In genomic region chrY:18958846-18959245, GRCh38 we compare ENCODE assay signal across 15 cellular contexts.
DNase-seq lines count a peak whose midpoint lies in the region; TF ChIP-seq lines count a peak whose summit lies in the region.
"Had no signal": no experiment of that assay in that cellular context is flagged by ENCODE, and none has a peak within 500 bp of the region (broad histone marks: within the 10 kb centered on the region; RNA-seq: fewer than 3 reads in every experiment).

No MANE protein-coding gene starts in this region.

- H2AFZ ChIP-seq in mesenchymal stem cell (ENCODE audit: low read depth, low read length) = no peak overlapping the region
- H2AFZ ChIP-seq: GM23248 had no signal

- no peaks in the 10 kb centered on the region for H3K27me3 ChIP-seq in mesenchymal stem cell (ENCODE audit: control insufficient read depth in 1 of 2, insufficient read depth in 1 of 2, low read length in 2 of 2)
- H3K27me3 ChIP-seq: BLaER1 treated with 17β-estradiol and CSF1 and Interleukin-3, amounts not matched to agents 10 nM and 100 nM had no signal

- no peak overlapping the region for H2BK15ac ChIP-seq in mesenchymal stem cell (ENCODE audit: low read depth, poor library complexity, severe bottlenecking)

- no peak overlapping the region for H3K14ac ChIP-seq in mesenchymal stem cell (ENCODE audit: low read length in 2 of 2)

- H2BK12ac ChIP-seq in mesenchymal stem cell (ENCODE audit: low read length in 2 of 2) = no peak overlapping the region

- no peak overlapping the region for H2BK5ac ChIP-seq in mesenchymal stem cell (ENCODE audit: low read depth, low read length, poor library complexity, severe bottlenecking)

- TF ChIP-seq CTCF in choroid plexus epithelial cell (conservative IDR thresholded peaks at IDR 0.05; ENCODE audit: low read depth, low read length) = no peak
- TF ChIP-seq CTCF in fibroblast of villous mesenchyme (IDR thresholded peaks at IDR 0.05; ENCODE audit: insufficient read depth, low read depth, low read length) = no peak

- H3K4me1 ChIP-seq in mesenchymal stem cell (ENCODE audit: control insufficient read depth, insufficient read depth, low read depth, low read length) = no peaks in the 10 kb centered on the region
- H3K4me1 ChIP-seq: BLaER1 treated with 17β-estradiol and CSF1 and Interleukin-3, amounts not matched to agents 10 nM and 100 nM; HAP-1 had no signal

- H3K36me3 ChIP-seq in mesenchymal stem cell (ENCODE audit: control insufficient read depth in 1 of 2, insufficient read depth in 2 of 2, low read depth in 1 of 2, low read length in 2 of 2) = no peaks in the 10 kb centered on the region
- H3K36me3 ChIP-seq: BLaER1 treated with 17β-estradiol and CSF1 and Interleukin-3, amounts not matched to agents 10 nM and 100 nM; HAP-1 had no signal

- no peaks in the 10 kb centered on the region for H3K9me3 ChIP-seq in mesenchymal stem cell (ENCODE audit: control insufficient read depth, low read length)
- H3K9me3 ChIP-seq: BLaER1 treated with 17β-estradiol and CSF1 and Interleukin-3, amounts not matched to agents 10 nM and 100 nM; HAP-1 had no signal

- H3K4me3 ChIP-seq in choroid plexus epithelial cell (ENCODE audit: low read depth, low read length) (no peak overlapping the region), fibroblast of villous mesenchyme (ENCODE audit: low read depth, low read length) (no peak overlapping the region), mesenchymal stem cell (ENCODE audit: insufficient read depth in 1 of 2, low read depth in 1 of 2, low read length in 2 of 2) (no peak overlapping the region)
- H3K4me3 ChIP-seq: BLaER1 treated with 17β-estradiol and CSF1 and Interleukin-3, amounts not matched to agents 10 nM and 100 nM; GM23248; HAP-1 had no signal

- H3K27ac ChIP-seq in mesenchymal stem cell (ENCODE audit: low read length, poor library complexity, severe bottlenecking) = no peak overlapping the region
- H3K27ac ChIP-seq: BLaER1 treated with 17β-estradiol and CSF1 and Interleukin-3, amounts not matched to agents 10 nM and 100 nM; GM23248; HL-60 had no signal

- H3K4ac ChIP-seq in mesenchymal stem cell (ENCODE audit: low read depth in 1 of 2, low read length in 2 of 2) = no peak overlapping the region

- H3K23ac ChIP-seq in mesenchymal stem cell (ENCODE audit: low read length in 2 of 2) = no peak overlapping the region

- 31% methylated on average over 4 of the region's 4 CpGs for WGBS in mesenchymal stem cell

- no peak overlapping the region for H3K9ac ChIP-seq in mesenchymal stem cell (ENCODE audit: low read length)
- H3K9ac ChIP-seq: BLaER1 treated with 17β-estradiol and CSF1 and Interleukin-3, amounts not matched to agents 10 nM and 100 nM; GM23248 had no signal

- peak; percentile 50 for DNase-seq in T1000 (lab: John Stamatoyannopoulos, UW)
- DNase-seq in choroid plexus epithelial cell (ENCODE audit: low read depth) = peak; percentile 17
- DNase-seq in fibroblast of villous mesenchyme (ENCODE audit: low read depth) = peak; percentile 0
- DNase-seq in COLO829 (ENCODE audit: low spot score) = no peak
- no peak for DNase-seq in GM03348 (ENCODE audit: low spot score)
- no peak for DNase-seq in mesenchymal stem cell
- DNase-seq: CD8-positive, alpha-beta T cell; COR-L47; DMS 273 treated with DMSO at 0.1 percent for 48 hours; DMS53; DND-41; GM23248 had no signal

- H3K79me1 ChIP-seq in mesenchymal stem cell (replicated peaks; ENCODE audit: low read length, poor library complexity, severe bottlenecking) = no peaks in the 10 kb centered on the region

- no peak overlapping the region for H2AK5ac ChIP-seq in mesenchymal stem cell (ENCODE audit: low read length, severe bottlenecking)

- no peak overlapping the region for H3K4me2 ChIP-seq in mesenchymal stem cell (ENCODE audit: low read length, poor library complexity, severe bottlenecking)
- H3K4me2 ChIP-seq: BLaER1 treated with 17β-estradiol and CSF1 and Interleukin-3, amounts not matched to agents 10 nM and 100 nM had no signal

- no peak overlapping the region for H3K18ac ChIP-seq in mesenchymal stem cell (ENCODE audit: low read depth in 1 of 2, low read length in 2 of 2)

- H4K91ac ChIP-seq in mesenchymal stem cell (ENCODE audit: low read length) = no peak overlapping the region

- no peak overlapping the region for H2BK120ac ChIP-seq in mesenchymal stem cell (ENCODE audit: low read depth, low read length)

- H4K8ac ChIP-seq in mesenchymal stem cell (ENCODE audit: low read length) = no peak overlapping the region

Comparison
In these comparisons a context has a peak if more than half of its experiments do, and no peak if none do; other contexts are left out.
1. DNase-seq: peak in T1000 (single experiment), choroid plexus epithelial cell (single experiment) and fibroblast of villous mesenchyme (single experiment); none in COLO829 (single experiment), GM03348 (single experiment) and mesenchymal stem cell (single experiment).